In the genomic region with DNA sequence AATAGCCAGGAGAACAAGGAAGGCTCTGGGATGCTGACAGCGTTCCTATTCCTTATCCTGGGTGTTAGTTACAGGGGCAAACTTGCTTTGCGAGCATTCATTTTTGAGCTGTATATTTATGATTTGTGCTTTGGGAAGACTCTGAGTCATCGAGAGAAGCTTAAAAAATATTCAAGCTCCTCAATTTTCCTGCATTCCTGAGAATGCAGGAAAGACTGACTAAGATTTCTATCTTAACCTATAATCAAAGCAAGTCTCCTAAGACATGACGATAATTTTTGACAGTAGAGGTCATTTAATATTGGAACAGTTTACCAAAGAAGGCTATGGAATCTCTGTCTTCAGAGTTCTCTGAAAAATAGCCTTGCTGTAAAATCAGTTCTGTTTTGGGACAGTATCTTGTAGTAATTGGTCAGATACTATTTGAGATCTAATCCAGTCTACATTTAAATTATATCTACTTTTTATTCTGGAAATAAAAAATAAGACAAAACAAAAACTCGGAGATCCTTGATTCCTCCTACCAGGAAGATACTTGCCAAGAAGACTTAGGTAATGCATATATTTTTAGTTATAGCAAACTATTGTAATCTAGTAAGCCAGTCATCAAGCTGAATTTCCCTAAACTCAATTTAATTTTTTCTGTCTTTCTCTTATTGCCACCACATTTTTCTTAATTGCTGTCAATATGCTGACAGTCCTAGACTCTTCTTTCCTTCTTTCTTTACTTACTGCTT, we compare ENCODE assay signal across 13 cellular contexts. TPM values are rescaled to one million over a fixed set of nuclear protein-coding genes. Genes with fewer than 3 reads are reported as not detected.
DNase-seq lines count a peak whose midpoint lies in the region; ATAC-seq and TF ChIP-seq lines count a peak whose summit lies in the region.
"Had no signal": no experiment of that assay in that cellular context is flagged by ENCODE, and none has a peak within 500 bp of the region (broad histone marks: within the 10 kb centered on the region; RNA-seq: fewer than 3 reads in every experiment).

No MANE protein-coding gene starts in this region.

- DNase-seq in AG04449 (ENCODE audit: low read depth, low spot score) (no peak), H9 (no peak), fibroblast of villous mesenchyme (ENCODE audit: low read depth) (peak; percentile 77), left lobe of liver (ENCODE audit: low spot score) (no peak), cerebellum (ENCODE audit: low spot score) (no peak)
- DNase-seq in activated T-helper 1 cell treated with anti-CD3 and anti-CD28 coated beads, Interleukin-12 subunit alpha, Interleukin-12 subunit beta, Interleukin-2, Interleukin-4 antibody, amounts not matched to agents 30 ng/mL and 10 ng/mL and 1 ng/mL, durations not matched to agents 14 hours and 24 hours and 36 hours (ENCODE audit: low spot score), result no peak
- DNase-seq: activated gamma-delta T cell treated with Interleukin-2 at 50 U/mL for 16 hours; Caco-2; effector memory CD4-positive, alpha-beta T cell; WERI-Rb-1 had no signal

- H3K27me3 ChIP-seq in H9 (ENCODE audit: insufficient read depth, low read length), result no peaks in the 10 kb centered on the region

- H3K9me3 Mint-ChIP-seq in H9, result no peaks in the 10 kb centered on the region
- H3K9me3 Mint-ChIP-seq in activated T-helper 1 cell treated with anti-CD3 and anti-CD28 coated beads, Interleukin-12 subunit alpha, Interleukin-12 subunit beta, Interleukin-2, Interleukin-4 antibody, amounts not matched to agents 30 ng/mL and 10 ng/mL and 1 ng/mL, durations not matched to agents 14 hours and 24 hours and 36 hours, result no peaks in the 10 kb centered on the region

- no peak overlapping the region for H3K27ac ChIP-seq in H9 (ENCODE audit: insufficient read length, low read depth, low read length)
- H3K27ac ChIP-seq: WERI-Rb-1 had no signal

- no peak overlapping the region for H4K8ac ChIP-seq in H9 (replicated peaks; ENCODE audit: insufficient read length, low read depth, low read length)

- H3K9me3 ChIP-seq in H9 (ENCODE audit: control insufficient read depth, low read depth, low read length), result no peaks in the 10 kb centered on the region
- H3K9me3 ChIP-seq: Caco-2 had no signal

- ATAC-seq in left lobe of liver (no peak), GM19324 (IDR thresholded peaks at IDR 0.05; ENCODE audit: low FRiP score, unreplicated experiment) (no peak), GM19467 (IDR thresholded peaks at IDR 0.05; ENCODE audit: unreplicated experiment) (no peak)
- ATAC-seq: sciatic nerve had no signal

- H3K79me1 ChIP-seq in H9 (ENCODE audit: insufficient read depth, low read depth, low read length, poor library complexity, severe bottlenecking), result no peaks in the 10 kb centered on the region

- H2BK15ac ChIP-seq in H9 (ENCODE audit: low read depth, low read length), result no peak overlapping the region

- no peak overlapping the region for H3K56ac ChIP-seq in H9 (ENCODE audit: insufficient read length, low read depth, low read length)

- H3K4ac ChIP-seq in H9 (ENCODE audit: low read depth, low read length), result no peak overlapping the region

- no peak overlapping the region for H3T11ph ChIP-seq in H9 (ENCODE audit: low read length)

- no peak overlapping the region for H2AK5ac ChIP-seq in H9 (ENCODE audit: insufficient read length, low read length)

- no peaks in the 10 kb centered on the region for H3K36me3 Mint-ChIP-seq in H9 (ENCODE audit: insufficient read depth in 1 of 3, low read depth in 3 of 3)
- peaks cover 6% of the 10 kb centered on the region for H3K36me3 Mint-ChIP-seq in activated T-helper 1 cell treated with anti-CD3 and anti-CD28 coated beads, Interleukin-12 subunit alpha, Interleukin-12 subunit beta, Interleukin-2, Interleukin-4 antibody, amounts not matched to agents 30 ng/mL and 10 ng/mL and 1 ng/mL, durations not matched to agents 14 hours and 24 hours and 36 hours (ENCODE audit: low read depth)

- intact Hi-C loops in activated T-helper 1 cell treated with anti-CD3 and anti-CD28 coated beads, Interleukin-12 subunit alpha, Interleukin-12 subunit beta, Interleukin-2, Interleukin-4 antibody, amounts not matched to agents 30 ng/mL and 10 ng/mL and 1 ng/mL, durations not matched to agents 14 hours and 24 hours and 36 hours (cut with micrococcal nuclease), result loop anchor here (1.0 to 10.0 kb wide), 10 partner anchors 22 to 908 kb away; partner anchors contain the start of gene SPRY1

- WGBS in H9 (ENCODE audit: extremely low coverage, insufficient read length, low lambda C conversion rate), result no CpG with 5 or more reads among the region's 5 CpGs

- H3K9ac ChIP-seq in H9 (ENCODE audit: extremely low read depth, insufficient read length, low read length), result no peak overlapping the region

- no peak overlapping the region for H2BK20ac ChIP-seq in H9 (ENCODE audit: low read depth, low read length, poor library complexity, severe bottlenecking)

- TF ChIP-seq CTCF in AG04449 (IDR thresholded peaks at IDR 0.05; ENCODE audit: insufficient read depth, low read length, missing control alignments), result no peak
- no peak for TF ChIP-seq CTCF in H9 (conservative IDR thresholded peaks at IDR 0.05)
- TF ChIP-seq CTCF in fibroblast of villous mesenchyme (IDR thresholded peaks at IDR 0.05; ENCODE audit: insufficient read depth, low read depth, low read length), result no peak

- H3K79me2 ChIP-seq in H9 (ENCODE audit: insufficient read depth, low read length), result no peaks in the 10 kb centered on the region

- POLR2A ChIA-PET in AG04449 (lab: Yijun Ruan, JAX), result interaction anchor here (0.6 to 1.2 kb wide), 7 partner anchors 14 to 110 kb away, joined by 3 to 7 read pairs (median 4); partner anchors contain the start of gene BBS12

- no peak overlapping the region for H3K4me2 ChIP-seq in H9 (ENCODE audit: insufficient read depth, insufficient read length, low read length)

- H3K27ac Mint-ChIP-seq in H9, result peak overlapping the region in 2 of 3 experiments; percentile 41 to 72; a peak in 3 of 7 replicates
- H3K27ac Mint-ChIP-seq in activated T-helper 1 cell treated with anti-CD3 and anti-CD28 coated beads, Interleukin-12 subunit alpha, Interleukin-12 subunit beta, Interleukin-2, Interleukin-4 antibody, amounts not matched to agents 30 ng/mL and 10 ng/mL and 1 ng/mL, durations not matched to agents 14 hours and 24 hours and 36 hours, result peak overlapping the region; percentile 79

- H2BK5ac ChIP-seq in H9 (ENCODE audit: insufficient read length, low read length), result no peak overlapping the region

- H4K5ac ChIP-seq in H9 (ENCODE audit: insufficient read length, low read depth, low read length), result no peak overlapping the region

- no peak overlapping the region for H2AFZ ChIP-seq in H9 (ENCODE audit: low read length)

- H3K4me3 ChIP-seq in AG04449 (ENCODE audit: low read depth, low read length) (peak overlapping the region; percentile 10), fibroblast of villous mesenchyme (ENCODE audit: low read depth, low read length) (no peak overlapping the region)

- no peak overlapping the region for H2BK12ac ChIP-seq in H9 (ENCODE audit: insufficient read length, low read depth, low read length)

- peaks cover 3% of the 10 kb centered on the region; the same call in 1 of the 2 replicates for H3K4me1 ChIP-seq in H9 (ENCODE audit: insufficient read depth, low read length)

- CTCF ChIA-PET in AG04449 (lab: Yijun Ruan, JAX), result interaction anchor here (0.8 to 2.4 kb wide), 6 partner anchors 19 to 162 kb away, joined by 3 to 10 read pairs (median 3); no protein-coding TSS in a partner anchor

- no peaks in the 10 kb centered on the region for H3K23me2 ChIP-seq in H9 (ENCODE audit: insufficient read length, low read depth, low read length, poor library complexity, severe bottlenecking)

- no peak overlapping the region for H3K4me3 Mint-ChIP-seq in H9
- peak overlapping the region; percentile 43 for H3K4me3 Mint-ChIP-seq in activated T-helper 1 cell treated with anti-CD3 and anti-CD28 coated beads, Interleukin-12 subunit alpha, Interleukin-12 subunit beta, Interleukin-2, Interleukin-4 antibody, amounts not matched to agents 30 ng/mL and 10 ng/mL and 1 ng/mL, durations not matched to agents 14 hours and 24 hours and 36 hours

- H2BK120ac ChIP-seq in H9 (ENCODE audit: low read depth, low read length, poor library complexity, severe bottlenecking), result no peak overlapping the region

- no peaks in the 10 kb centered on the region for H3K27me3 Mint-ChIP-seq in H9 (ENCODE audit: low read depth)
- H3K27me3 Mint-ChIP-seq in activated T-helper 1 cell treated with anti-CD3 and anti-CD28 coated beads, Interleukin-12 subunit alpha, Interleukin-12 subunit beta, Interleukin-2, Interleukin-4 antibody, amounts not matched to agents 30 ng/mL and 10 ng/mL and 1 ng/mL, durations not matched to agents 14 hours and 24 hours and 36 hours (ENCODE audit: insufficient read depth), result no peaks in the 10 kb centered on the region

- H3K23ac ChIP-seq in H9 (ENCODE audit: insufficient read length, low read depth, low read length), result no peak overlapping the region

- H3K4me1 Mint-ChIP-seq in H9, result peaks cover 45 to 54% of the 10 kb centered on the region in 2 experiments
- peaks cover 51% of the 10 kb centered on the region for H3K4me1 Mint-ChIP-seq in activated T-helper 1 cell treated with anti-CD3 and anti-CD28 coated beads, Interleukin-12 subunit alpha, Interleukin-12 subunit beta, Interleukin-2, Interleukin-4 antibody, amounts not matched to agents 30 ng/mL and 10 ng/mL and 1 ng/mL, durations not matched to agents 14 hours and 24 hours and 36 hours (ENCODE audit: low read depth)

- no peak overlapping the region for H3K18ac ChIP-seq in H9 (ENCODE audit: insufficient read length, low read depth, low read length)

- H4K91ac ChIP-seq in H9 (ENCODE audit: insufficient read length, low read depth, low read length), result no peak overlapping the region

- H4K20me1 ChIP-seq in H9 (ENCODE audit: control insufficient read depth, insufficient read depth, insufficient read length), result no peaks in the 10 kb centered on the region

- no peak overlapping the region for H3K14ac ChIP-seq in H9 (ENCODE audit: insufficient read depth, low read length)

RNA-seq across cellular contexts. Expression of gene BBS12, which starts 31.7 kb away (rescaled TPM):
- total RNA-seq in H9 (2021), result 1.2 and 2.4 TPM in 2 replicates
- 4.4 and 6.2 TPM in 2 replicates for total RNA-seq in activated T-helper 1 cell treated with anti-CD3 and anti-CD28 coated beads, Interleukin-12 subunit alpha, Interleukin-12 subunit beta, Interleukin-2, Interleukin-4 antibody, amounts not matched to agents 30 ng/mL and 10 ng/mL and 1 ng/mL, durations not matched to agents 14 hours and 24 hours and 36 hours
- total RNA-seq in fibroblast of villous mesenchyme, result 3.9 and 4.7 TPM in 2 replicates
- total RNA-seq in left lobe of liver, result 0.55 TPM
- 7.3 TPM for total RNA-seq in cerebellum
